ENCODE assay signal across 8 cellular contexts in genomic region chr10:14603539-14604102, GRCh38.
DNase-seq lines count a peak whose midpoint lies in the region; ATAC-seq and TF ChIP-seq lines count a peak whose summit lies in the region.

No MANE protein-coding gene starts in this region.

- TF ChIP-seq CTCF in AG04449 (IDR thresholded peaks at IDR 0.05; ENCODE audit: insufficient read depth, low read length, missing control alignments) (no peak), activated B cell treated with CpG ODN at 0.5 μM for 24 hours (IDR thresholded peaks at IDR 0.05) (no peak), fibroblast of villous mesenchyme (IDR thresholded peaks at IDR 0.05; ENCODE audit: insufficient read depth, low read depth, low read length) (no peak), ovary (IDR thresholded peaks at IDR 0.05) (no peak)

- WGBS in ovary, 3 donors = 0 to 2% (median 1%) methylated on average over 11 to 58 of the region's 58 CpGs

- DNase-seq in AG04449 (ENCODE audit: low read depth, low spot score) = no peak
- peak; percentile 43 for DNase-seq in activated B cell treated with CpG ODN at 0.5 μM for 24 hours
- DNase-seq in fibroblast of villous mesenchyme (ENCODE audit: low read depth) = no peak
- DNase-seq in ovary = peak in 2 of 5 donors; percentile 23 to 47
- no peak for DNase-seq in foreskin melanocyte
- DNase-seq in GDM1 (lab: John Stamatoyannopoulos, UW) = no peak

- ATAC-seq in GM18520 (IDR thresholded peaks at IDR 0.05; ENCODE audit: unreplicated experiment) = peak; percentile 2
- peak; percentile 26 for ATAC-seq in HG03280 (IDR thresholded peaks at IDR 0.05; ENCODE audit: unreplicated experiment)
- ATAC-seq in activated B cell treated with CpG ODN at 0.5 μM for 24 hours (ENCODE audit: low read depth) = peak; percentile 6

- H3K4me1 ChIP-seq in ovary (ENCODE audit: insufficient read depth) = no peaks in the 10 kb centered on the region

- TF ChIP-seq POLR2A in ovary (IDR thresholded peaks at IDR 0.05) = no peak

- CTCF ChIA-PET in AG04449 (lab: Yijun Ruan, JAX) = no interaction called here
- CTCF ChIA-PET in activated B cell treated with CpG ODN at 0.5 μM for 24 hours (lab: Charles Lee) = no interaction called here

- H3K9me3 Mint-ChIP-seq in activated B cell treated with CpG ODN at 0.5 μM for 24 hours = no peaks in the 10 kb centered on the region

- TF ChIP-seq EP300 in ovary (IDR thresholded peaks at IDR 0.05) = no peak

- peak overlapping the region; percentile 97 for H3K27ac Mint-ChIP-seq in activated B cell treated with CpG ODN at 0.5 μM for 24 hours

- no peaks in the 10 kb centered on the region for H3K9me3 ChIP-seq in ovary

- peak overlapping the region in 1 of 2 donors; percentile 33 for H3K27ac ChIP-seq in ovary

- H3K27me3 Mint-ChIP-seq in activated B cell treated with CpG ODN at 0.5 μM for 24 hours = no peaks in the 10 kb centered on the region

- no peaks in the 10 kb centered on the region for H3K36me3 ChIP-seq in ovary

- no peaks in the 10 kb centered on the region for H3K27me3 ChIP-seq in ovary

- H3K4me3 ChIP-seq in AG04449 (ENCODE audit: low read depth, low read length) (peak overlapping the region; percentile 58), fibroblast of villous mesenchyme (ENCODE audit: low read depth, low read length) (peak overlapping the region; percentile 66), ovary (peak overlapping the region; percentile 52)

- intact Hi-C loops in activated B cell treated with CpG ODN at 0.5 μM for 24 hours (cut with micrococcal nuclease) = loop anchor here (1.0 to 5.0 kb wide), 3 partner anchors 275 to 816 kb away; partner anchors contain the start of genes MEIG1 and SUV39H2
- intact Hi-C loops in ovary (cut with DNase I) = no loop called here

- peaks cover 68% of the 10 kb centered on the region for H3K4me1 Mint-ChIP-seq in activated B cell treated with CpG ODN at 0.5 μM for 24 hours

- peak overlapping the region; percentile 99 for H3K4me3 Mint-ChIP-seq in activated B cell treated with CpG ODN at 0.5 μM for 24 hours

- POLR2A ChIA-PET in AG04449 (lab: Yijun Ruan, JAX) = no interaction called here
- POLR2A ChIA-PET in activated B cell treated with CpG ODN at 0.5 μM for 24 hours (lab: Charles Lee) = interaction anchor here (1.0 to 5.9 kb wide), 8 partner anchors 10 to 234 kb away, joined by 3 to 58 read pairs (median 10); partner anchors contain the start of genes CDNF, HSPA14 and MSANTD7

- peaks cover 47% of the 10 kb centered on the region for H3K36me3 Mint-ChIP-seq in activated B cell treated with CpG ODN at 0.5 μM for 24 hours (ENCODE audit: low read depth)
